In genomic region chr6:162711376-162711775, GRCh38 we compare ENCODE assay signal across 2 cellular contexts.
TF ChIP-seq lines count a peak whose summit lies in the region.

No MANE protein-coding gene starts in this region.

TF ChIP-seq in liver, 16 proteins besides CTCF, POLR2A, EP300 and RAD21 (continued from another document):
- TF ChIP-seq TAF1 (conservative IDR thresholded peaks at IDR 0.05) (no peak), EGR1 (IDR thresholded peaks at IDR 0.05; ENCODE audit: low read depth in 2 of 2) (no peak), REST (IDR thresholded peaks at IDR 0.05) (no peak), GABPA (IDR thresholded peaks at IDR 0.05 in 1 of 2, conservative IDR thresholded peaks at IDR 0.05 in 1 of 2) (no peak), ATF3 (IDR thresholded peaks at IDR 0.05) (no peak), ZBTB33 (IDR thresholded peaks at IDR 0.05) (no peak), RXRA (IDR thresholded peaks at IDR 0.05) (peak; percentile 14 to 42), HNF4A (conservative IDR thresholded peaks at IDR 0.05) (peak; percentile 10 to 62), YY1 (IDR thresholded peaks at IDR 0.05) (no peak)
TF ChIP-seq in liver: peak in this region for 3.

TF ChIP-seq in HepG2, 621 proteins besides CTCF, POLR2A, EP300 and RAD21 (continued from another document):
- TF ChIP-seq PRMT3 (CRISPR knock-in tag; IDR thresholded peaks at IDR 0.05; ENCODE audit: borderline replicate concordance, low read depth) (no peak), SPEN (CRISPR knock-in tag; IDR thresholded peaks at IDR 0.05; ENCODE audit: low read depth) (no peak), ATF7-NPFF (CRISPR knock-in tag; IDR thresholded peaks at IDR 0.05; ENCODE audit: low read depth) (no peak), ARID2 (CRISPR knock-in tag; IDR thresholded peaks at IDR 0.05; ENCODE audit: borderline replicate concordance) (no peak), ZNF850 (CRISPR knock-in tag; conservative IDR thresholded peaks at IDR 0.05) (no peak)
